17 cellular contexts compared by ENCODE assay signal in the genomic region with DNA sequence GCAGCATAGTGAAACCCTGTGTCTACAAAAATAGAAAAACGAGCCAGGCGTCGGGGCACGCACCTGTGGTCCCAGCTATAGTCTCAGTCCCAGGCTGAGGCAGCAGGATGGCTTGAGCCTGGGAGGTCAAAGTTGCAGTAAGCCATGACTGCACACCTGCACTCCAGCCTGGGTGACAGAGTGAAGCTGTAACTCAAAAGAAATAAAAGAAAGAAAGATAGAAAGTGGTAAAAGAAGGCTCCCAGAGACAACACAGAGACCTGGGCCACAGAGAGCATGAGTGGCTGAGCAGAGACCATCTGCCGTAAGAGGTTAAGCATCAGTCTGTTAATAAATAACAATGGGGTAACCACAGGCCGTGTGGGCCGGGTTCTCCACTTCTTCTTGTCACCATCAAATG. TPM values are rescaled to one million over a fixed set of nuclear protein-coding genes. Genes with fewer than 3 reads are reported as not detected.
DNase-seq lines count a peak whose midpoint lies in the region; ATAC-seq and TF ChIP-seq lines count a peak whose summit lies in the region.
"Had no signal": no experiment of that assay in that cellular context is flagged by ENCODE, and none has a peak within 500 bp of the region (broad histone marks: within the 10 kb centered on the region; RNA-seq: fewer than 3 reads in every experiment).

No MANE protein-coding gene starts in this region.

- no peak overlapping the region for H3K27ac Mint-ChIP-seq in activated CD8-positive, alpha-beta memory T cell treated with anti-CD3 and anti-CD28 coated beads, Interleukin-2, amount 10 ng/mL, durations not matched to agents 7 days and 5 days
- H3K27ac Mint-ChIP-seq in nephron progenitor cell: no peak overlapping the region
- H3K27ac Mint-ChIP-seq: activated T-cell treated with anti-CD3 and anti-CD28 coated beads, Interleukin-2, amount 50 U/mL, for 72 hours; mesothelial cell of epicardium had no signal

- peak; percentile 65 for DNase-seq in kidney tubule cell (ENCODE audit: low spot score)
- no peak for DNase-seq in activated CD8-positive, alpha-beta memory T cell treated with anti-CD3 and anti-CD28 coated beads, Interleukin-2, amount 10 ng/mL, durations not matched to agents 7 days and 5 days
- no peak for DNase-seq in nephron progenitor cell
- no peak for DNase-seq in stimulated activated CD4-positive, alpha-beta T cell treated with anti-CD3 and anti-CD28 coated beads, Interleukin-4, amount 100 ng/mL, for 24 hours
- DNase-seq: activated CD4-positive, alpha-beta T cell treated with anti-CD3 and anti-CD28 coated beads for 4 hours; activated T-cell treated with anti-CD3 and anti-CD28 coated beads, Interleukin-2, amount 50 U/mL, for 72 hours; aorta; BE2C; dermis blood vessel endothelial cell; Karpas-422; NCI-H2081; stimulated activated naive CD4-positive, alpha-beta T cell treated with Interleukin-2 at 50 U/mL for 16 hours had no signal

- no peaks in the 10 kb centered on the region for H3K9me3 Mint-ChIP-seq in activated CD8-positive, alpha-beta memory T cell treated with anti-CD3 and anti-CD28 coated beads, Interleukin-2, amount 10 ng/mL, durations not matched to agents 7 days and 5 days (ENCODE audit: low read depth)
- no peaks in the 10 kb centered on the region for H3K9me3 Mint-ChIP-seq in nephron progenitor cell
- H3K9me3 Mint-ChIP-seq: activated T-cell treated with anti-CD3 and anti-CD28 coated beads, Interleukin-2, amount 50 U/mL, for 72 hours; mesothelial cell of epicardium had no signal

- TF ChIP-seq CTCF in nephron progenitor cell (IDR thresholded peaks at IDR 0.05): no peak

- peak; percentile 69 for ATAC-seq in GM18870 (IDR thresholded peaks at IDR 0.05; ENCODE audit: unreplicated experiment)
- peak; percentile 67 for ATAC-seq in GM21737 (IDR thresholded peaks at IDR 0.05; ENCODE audit: unreplicated experiment)
- peak; percentile 63 for ATAC-seq in HG03342 (IDR thresholded peaks at IDR 0.05; ENCODE audit: unreplicated experiment)
- ATAC-seq in activated CD8-positive, alpha-beta memory T cell treated with anti-CD3 and anti-CD28 coated beads, Interleukin-2, amount 10 ng/mL, durations not matched to agents 7 days and 5 days: no peak
- ATAC-seq in GM19035 (IDR thresholded peaks at IDR 0.05; ENCODE audit: unreplicated experiment): no peak
- ATAC-seq: activated T-cell treated with anti-CD3 and anti-CD28 coated beads, Interleukin-2, amount 50 U/mL, for 72 hours had no signal

- no peaks in the 10 kb centered on the region for H3K27me3 Mint-ChIP-seq in activated CD8-positive, alpha-beta memory T cell treated with anti-CD3 and anti-CD28 coated beads, Interleukin-2, amount 10 ng/mL, durations not matched to agents 7 days and 5 days
- peaks cover 9% of the 10 kb centered on the region for H3K27me3 Mint-ChIP-seq in nephron progenitor cell (ENCODE audit: low read depth, poor library complexity)

- peaks cover 16% of the 10 kb centered on the region for H3K36me3 Mint-ChIP-seq in activated CD8-positive, alpha-beta memory T cell treated with anti-CD3 and anti-CD28 coated beads, Interleukin-2, amount 10 ng/mL, durations not matched to agents 7 days and 5 days
- peaks cover 40% of the 10 kb centered on the region for H3K36me3 Mint-ChIP-seq in nephron progenitor cell (ENCODE audit: low read depth)

- H3K4me3 Mint-ChIP-seq in activated CD8-positive, alpha-beta memory T cell treated with anti-CD3 and anti-CD28 coated beads, Interleukin-2, amount 10 ng/mL, durations not matched to agents 7 days and 5 days: no peak overlapping the region
- H3K4me3 Mint-ChIP-seq in nephron progenitor cell: no peak overlapping the region
- H3K4me3 Mint-ChIP-seq: activated T-cell treated with anti-CD3 and anti-CD28 coated beads, Interleukin-2, amount 50 U/mL, for 72 hours; mesothelial cell of epicardium had no signal

- CTCF ChIA-PET in activated CD8-positive, alpha-beta memory T cell treated with anti-CD3 and anti-CD28 coated beads, Interleukin-2, amount 10 ng/mL, durations not matched to agents 7 days and 5 days (lab: Charles Lee): interaction anchor here (1.2 to 1.5 kb wide), 3 partner anchors 32 to 52 kb away, joined by 3 read pairs; no protein-coding TSS in a partner anchor

- H3K4me1 Mint-ChIP-seq in activated CD8-positive, alpha-beta memory T cell treated with anti-CD3 and anti-CD28 coated beads, Interleukin-2, amount 10 ng/mL, durations not matched to agents 7 days and 5 days: peaks cover 28% of the 10 kb centered on the region
- peaks cover 15% of the 10 kb centered on the region for H3K4me1 Mint-ChIP-seq in nephron progenitor cell
- H3K4me1 Mint-ChIP-seq: mesothelial cell of epicardium had no signal

RNA-seq across cellular contexts. Expression of gene HEXD, which starts 15.3 kb away (rescaled TPM):
- 10 to 100 TPM; 50.5 to 72.5 TPM for total RNA-seq in activated CD8-positive, alpha-beta memory T cell treated with anti-CD3 and anti-CD28 coated beads, Interleukin-2, amount 10 ng/mL, durations not matched to agents 7 days and 5 days

RNA-seq across cellular contexts. Expression of gene OGFOD3, which starts 15.5 kb away (rescaled TPM):
- total RNA-seq in activated CD8-positive, alpha-beta memory T cell treated with anti-CD3 and anti-CD28 coated beads, Interleukin-2, amount 10 ng/mL, durations not matched to agents 7 days and 5 days: 10 to 100 TPM; 27.1 to 30.5 TPM

RNA-seq across cellular contexts. Expression of gene UTS2R, which starts 31.3 kb away (rescaled TPM):
- under 1 TPM in 1 of 2 experiments, not detected in 1; 0.16 TPM for total RNA-seq in activated CD8-positive, alpha-beta memory T cell treated with anti-CD3 and anti-CD28 coated beads, Interleukin-2, amount 10 ng/mL, durations not matched to agents 7 days and 5 days
- total RNA-seq: aorta, dermis blood vessel endothelial cell had no signal

RNA-seq across cellular contexts. Expression of gene TEX19, which starts 43.8 kb away (rescaled TPM):
- total RNA-seq in activated CD8-positive, alpha-beta memory T cell treated with anti-CD3 and anti-CD28 coated beads, Interleukin-2, amount 10 ng/mL, durations not matched to agents 7 days and 5 days: under 1 TPM in 1 of 2 experiments, not detected in 1; 0.15 TPM
- total RNA-seq: aorta, dermis blood vessel endothelial cell had no signal

RNA-seq across cellular contexts. Expression of gene CYBC1, which starts 47.7 kb away (rescaled TPM):
- total RNA-seq in activated CD8-positive, alpha-beta memory T cell treated with anti-CD3 and anti-CD28 coated beads, Interleukin-2, amount 10 ng/mL, durations not matched to agents 7 days and 5 days: 100 to 1,000 TPM; 269 to 378 TPM

Comparison
In these comparisons a context has a peak if more than half of its experiments do, and no peak if none do; other contexts are left out.
1. ATAC-seq: peak in GM18870 (single experiment), GM21737 (single experiment) and HG03342 (single experiment); none in activated CD8-positive, alpha-beta memory T cell treated with anti-CD3 and anti-CD28 coated beads, Interleukin-2, amount 10 ng/mL, durations not matched to agents 7 days and 5 days (single experiment) and GM19035 (single experiment).